7 cellular contexts compared by ENCODE assay signal in genomic region chr7:2873686-2874551, GRCh38. TPM values are rescaled to one million over a fixed set of nuclear protein-coding genes. Genes with fewer than 3 reads are reported as not detected.
DNase-seq lines count a peak whose midpoint lies in the region; ATAC-seq and TF ChIP-seq lines count a peak whose summit lies in the region.

No MANE protein-coding gene starts in this region.

- H3K4me3 ChIP-seq in brain microvascular endothelial cell (ENCODE audit: low read depth, low read length): no peak overlapping the region

- H3K36me3 ChIP-seq in brain microvascular endothelial cell (replicated peaks): no peaks in the 10 kb centered on the region

- DNase-seq in G401 (ENCODE audit: low spot score): peak; percentile 47
- peak; percentile 55 for DNase-seq in MV-4-11 (lab: John Stamatoyannopoulos, UW)
- peak; percentile 88 for DNase-seq in brain microvascular endothelial cell
- peak; percentile 27 for DNase-seq in middle frontal gyrus (ENCODE audit: extremely low spot score, low spot score)
- no peak for DNase-seq in NCI-H1092 treated with DMSO at 0.1 percent for 48 hours (lab: John Stamatoyannopoulos, UW)
- no peak for DNase-seq in stimulated activated naive CD4-positive, alpha-beta T cell treated with Interleukin-2 at 50 U/mL for 16 hours (lab: John Stamatoyannopoulos, UW)

- ATAC-seq in GM18868 (IDR thresholded peaks at IDR 0.05; ENCODE audit: unreplicated experiment): no peak

- in situ Hi-C loops in G401 (cut with HindIII; ENCODE audit: low sequenced_read_pairs): no loop called here
- in situ Hi-C loops in brain microvascular endothelial cell (cut with HindIII; ENCODE audit: low pct_ligation_motif_present, low sequenced_read_pairs): no loop called here

- no peaks in the 10 kb centered on the region for H3K27me3 ChIP-seq in brain microvascular endothelial cell (replicated peaks)

- no peak for TF ChIP-seq CTCF in brain microvascular endothelial cell (IDR thresholded peaks at IDR 0.05; ENCODE audit: low read depth, low read length, missing control alignments)

- H3K27ac ChIP-seq in brain microvascular endothelial cell: peak overlapping the region; percentile 100

RNA-seq across cellular contexts. Expression of gene GNA12, which starts 29.8 kb away (rescaled TPM):
- 17.7 and 18.2 TPM in 2 replicates for total RNA-seq in G401 (2014; rRNA removed; shearing (Covaris generic))

Comparison
In these comparisons a context has a peak if more than half of its experiments do, and no peak if none do; other contexts are left out.
1. DNase-seq: peak in G401 (single experiment), MV-4-11 (single experiment), brain microvascular endothelial cell (single experiment) and middle frontal gyrus (single experiment); none in NCI-H1092 treated with DMSO at 0.1 percent for 48 hours (single experiment) and stimulated activated naive CD4-positive, alpha-beta T cell treated with Interleukin-2 at 50 U/mL for 16 hours (single experiment).